In the genomic region with DNA sequence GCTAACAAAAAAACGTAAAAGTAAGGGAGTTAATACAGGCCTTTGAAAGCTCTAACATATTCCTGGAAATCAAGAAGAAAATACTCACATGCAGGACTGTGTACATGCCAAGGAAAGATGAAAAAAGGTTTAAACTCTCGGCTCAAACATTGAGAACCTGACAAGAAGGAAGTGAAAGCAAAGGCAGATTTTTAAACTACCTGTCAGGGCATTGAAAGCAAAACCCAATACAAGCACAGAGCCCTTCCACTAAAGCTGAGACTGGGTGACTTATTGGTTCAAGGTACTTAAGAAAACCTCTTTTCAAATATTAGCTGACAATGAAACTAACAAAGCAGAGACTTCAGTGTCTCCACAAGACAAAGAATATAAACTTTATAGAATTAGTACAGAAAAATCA, we compare ENCODE assay signal across 36 cellular contexts.
DNase-seq lines count a peak whose midpoint lies in the region; ATAC-seq and TF ChIP-seq lines count a peak whose summit lies in the region.
"Had no signal": no experiment of that assay in that cellular context is flagged by ENCODE, and none has a peak within 500 bp of the region (broad histone marks: within the 10 kb centered on the region; RNA-seq: fewer than 3 reads in every experiment).

No MANE protein-coding gene starts in this region.

- no peaks in the 10 kb centered on the region for H3K4me1 Mint-ChIP-seq in activated T-cell treated with anti-CD3 and anti-CD28 coated beads, Interleukin-2, amount 50 U/mL, for 72 hours (ENCODE audit: low read depth)
- H3K4me1 Mint-ChIP-seq: activated CD4-positive, alpha-beta T cell treated with anti-CD3 and anti-CD28 coated beads, Interleukin-2, amount 10 ng/mL, durations not matched to agents 24 days and 14 days; activated naive CD8-positive, alpha-beta T cell treated with anti-CD3 and anti-CD28 coated beads for 36 hours; CD14-positive monocyte had no signal

- H3K36me3 Mint-ChIP-seq in activated T-cell treated with anti-CD3 and anti-CD28 coated beads, Interleukin-2, amount 50 U/mL, for 72 hours (ENCODE audit: insufficient read depth in 2 of 2), result peaks cover 2% of the 10 kb centered on the region in 2 donors
- H3K36me3 Mint-ChIP-seq: activated naive CD8-positive, alpha-beta T cell treated with anti-CD3 and anti-CD28 coated beads for 36 hours; CD14-positive monocyte had no signal

- TF ChIP-seq CTCF in GM12865 (IDR thresholded peaks at IDR 0.05; ENCODE audit: insufficient read depth, low read depth, low read length, missing control alignments) (no peak), lower leg skin (IDR thresholded peaks at IDR 0.05) (no peak)

- ATAC-seq in GM19035 (IDR thresholded peaks at IDR 0.05; ENCODE audit: unreplicated experiment), result peak; percentile 84
- peak; percentile 90 for ATAC-seq in GM21786 (IDR thresholded peaks at IDR 0.05; ENCODE audit: unreplicated experiment)
- peak; percentile 57 for ATAC-seq in HG03565 (IDR thresholded peaks at IDR 0.05; ENCODE audit: unreplicated experiment)
- ATAC-seq in activated T-cell treated with anti-CD3 and anti-CD28 coated beads, Interleukin-2, amount 50 U/mL, for 72 hours (replicated peaks in 1 of 2), result no peak
- ATAC-seq in GM21423 (IDR thresholded peaks at IDR 0.05; ENCODE audit: unreplicated experiment), result no peak
- ATAC-seq: foreskin keratinocyte; heart right ventricle; HepG2; left ventricle myocardium superior; stimulated activated naive CD8-positive, alpha-beta T cell treated with anti-CD3 and anti-CD28 coated beads, Interleukin-15, Interleukin-2, amounts not matched to agents 100 U/mL and 50 U/mL, for 24 hours; upper lobe of right lung had no signal

- H3K4me3 Mint-ChIP-seq in activated T-cell treated with anti-CD3 and anti-CD28 coated beads, Interleukin-2, amount 50 U/mL, for 72 hours, result no peak overlapping the region
- H3K4me3 Mint-ChIP-seq: activated CD4-positive, alpha-beta T cell treated with anti-CD3 and anti-CD28 coated beads, Interleukin-2, amount 10 ng/mL, durations not matched to agents 24 days and 14 days; activated naive CD8-positive, alpha-beta T cell treated with anti-CD3 and anti-CD28 coated beads for 36 hours; CD14-positive monocyte had no signal

- H3K4me3 ChIP-seq in GM12865 (ENCODE audit: low read depth, low read length) (no peak overlapping the region), lower leg skin (ENCODE audit: low read depth, poor library complexity, severe bottlenecking) (no peak overlapping the region)
- H3K4me3 ChIP-seq: breast epithelium, dorsolateral prefrontal cortex, esophagus squamous epithelium, heart right ventricle, right atrium auricular region, SJCRH30, upper lobe of right lung had no signal

- H3K27me3 Mint-ChIP-seq in activated T-cell treated with anti-CD3 and anti-CD28 coated beads, Interleukin-2, amount 50 U/mL, for 72 hours (ENCODE audit: low read depth), result no peaks in the 10 kb centered on the region
- H3K27me3 Mint-ChIP-seq: activated CD4-positive, alpha-beta T cell treated with anti-CD3 and anti-CD28 coated beads, Interleukin-2, amount 10 ng/mL, durations not matched to agents 24 days and 14 days; activated naive CD8-positive, alpha-beta T cell treated with anti-CD3 and anti-CD28 coated beads for 36 hours had no signal

- intact Hi-C loops in lower leg skin (cut with DNase I; ENCODE audit: low total_unique reads), result no loop called here

- no peak for TF ChIP-seq POLR2A in lower leg skin (IDR thresholded peaks at IDR 0.05)

- no peak overlapping the region for H3K27ac Mint-ChIP-seq in activated T-cell treated with anti-CD3 and anti-CD28 coated beads, Interleukin-2, amount 50 U/mL, for 72 hours
- H3K27ac Mint-ChIP-seq: activated CD4-positive, alpha-beta T cell treated with anti-CD3 and anti-CD28 coated beads, Interleukin-2, amount 10 ng/mL, durations not matched to agents 24 days and 14 days; activated naive CD8-positive, alpha-beta T cell treated with anti-CD3 and anti-CD28 coated beads for 36 hours; CD14-positive monocyte had no signal

- H3K9me3 Mint-ChIP-seq in activated T-cell treated with anti-CD3 and anti-CD28 coated beads, Interleukin-2, amount 50 U/mL, for 72 hours, result peaks cover 0 to 3% of the 10 kb centered on the region in 2 donors
- H3K9me3 Mint-ChIP-seq: activated CD4-positive, alpha-beta T cell treated with anti-CD3 and anti-CD28 coated beads, Interleukin-2, amount 10 ng/mL, durations not matched to agents 24 days and 14 days; activated naive CD8-positive, alpha-beta T cell treated with anti-CD3 and anti-CD28 coated beads for 36 hours had no signal

- WGBS in lower leg skin, 2 donors, result 60 to 67% methylated on average over 2 of the region's 2 CpGs

- DNase-seq in GM12865 (ENCODE audit: low read depth) (peak; percentile 20), lower leg skin (ENCODE audit: low spot score in 2 of 2) (no peak), hypothalamus (lab: John Stamatoyannopoulos, UW) (no peak)
- no peak for DNase-seq in activated T-cell treated with anti-CD3 and anti-CD28 coated beads, Interleukin-2, amount 50 U/mL, for 72 hours
- DNase-seq: activated CD4-positive, alpha-beta T cell treated with anti-CD3 and anti-CD28 coated beads, Interleukin-2, amount 10 ng/mL, durations not matched to agents 24 days and 14 days; activated effector memory CD4-positive, alpha-beta T cell treated with anti-CD3 and anti-CD28 coated beads, Interleukin-2, amount 50 U/mL, for 16 hours; activated naive CD8-positive, alpha-beta T cell treated with anti-CD3 and anti-CD28 coated beads for 36 hours; activated T-cell treated with anti-CD3 and anti-CD28 coated beads, Interleukin-2, amount 50 U/mL, for 1 hour; anterior cingulate cortex; Caco-2; dorsolateral prefrontal cortex; esophagus squamous epithelium; foreskin keratinocyte; HCEC 1CT; heart right ventricle; kidney; left ventricle myocardium superior; MV-4-11; NCI-H1436; NCI-H2081; NCI-H2227 treated with DMSO at 0.1 percent for 48 hours; RPMI8226; SJCRH30; stimulated activated CD4-positive, alpha-beta T cell treated with anti-CD3 and anti-CD28 coated beads, Interleukin-2, amount 100 ng/mL, for 24 hours; stimulated activated naive CD8-positive, alpha-beta T cell treated with anti-CD3 and anti-CD28 coated beads, Interleukin-15, Interleukin-2, amounts not matched to agents 100 U/mL and 50 U/mL, for 24 hours; SW 1271; T-helper 9 cell; upper lobe of right lung had no signal

Comparison
In these comparisons a context has a peak if more than half of its experiments do, and no peak if none do; other contexts are left out.
1. ATAC-seq: peak in GM19035 (single experiment), GM21786 (single experiment) and HG03565 (single experiment); none in activated T-cell treated with anti-CD3 and anti-CD28 coated beads, Interleukin-2, amount 50 U/mL, for 72 hours (0 of 2) and GM21423 (single experiment).